ENCODE assay signal across 13 cellular contexts in the genomic region with DNA sequence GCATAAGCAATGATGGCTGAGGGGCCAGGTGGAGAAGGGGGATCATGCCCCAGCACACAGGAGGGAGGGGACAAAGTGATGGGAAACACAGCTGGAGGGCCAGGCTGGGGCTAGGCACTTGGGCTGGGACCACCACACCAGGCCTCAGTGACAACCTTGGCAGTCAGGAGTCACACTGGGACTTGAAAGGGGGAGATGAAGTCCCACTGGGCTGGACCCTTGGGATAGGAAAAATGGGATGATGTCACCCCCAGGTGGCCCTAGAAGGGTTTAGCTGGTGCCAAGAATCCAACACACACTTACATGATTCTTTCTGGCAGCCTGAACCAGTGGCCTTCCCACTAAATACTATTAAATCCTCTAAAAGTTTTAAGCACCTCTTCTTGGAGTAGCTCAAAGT. TPM values are rescaled to one million over a fixed set of nuclear protein-coding genes. Genes with fewer than 3 reads are reported as not detected.
DNase-seq lines count a peak whose midpoint lies in the region; ATAC-seq, FAIRE-seq and TF ChIP-seq lines count a peak whose summit lies in the region.
"Had no signal": no experiment of that assay in that cellular context is flagged by ENCODE, and none has a peak within 500 bp of the region (broad histone marks: within the 10 kb centered on the region; RNA-seq: fewer than 3 reads in every experiment).

No MANE protein-coding gene starts in this region.

- no peaks in the 10 kb centered on the region for H3K27me3 ChIP-seq in CD4-positive, alpha-beta memory T cell (ENCODE audit: insufficient read depth, low read length)
- no peaks in the 10 kb centered on the region for H3K27me3 ChIP-seq in HCT116 (ENCODE audit: insufficient read depth, low read length)
- H3K27me3 ChIP-seq in body of pancreas = no peaks in the 10 kb centered on the region
- H3K27me3 ChIP-seq: sigmoid colon had no signal

- no peak for TF ChIP-seq CTCF in HCT116 (IDR thresholded peaks at IDR 0.05 in 2 of 3, conservative IDR thresholded peaks at IDR 0.05 in 1 of 3; ENCODE audit: borderline replicate concordance in 1 of 3, insufficient read depth in 1 of 3, low read depth in 2 of 3, low read length in 2 of 3)
- TF ChIP-seq CTCF in body of pancreas (IDR thresholded peaks at IDR 0.05) = peak in 2 of 7 experiments; percentile 12 to 18

- DNase-seq in CD4-positive, alpha-beta memory T cell = no peak
- no peak for DNase-seq in HCT116 (ENCODE audit: low read depth, low spot score)
- no peak for DNase-seq in body of pancreas
- no peak for DNase-seq in naive thymus-derived CD8-positive, alpha-beta T cell
- DNase-seq in GM19239 (ENCODE audit: insufficient read length, low spot score) = no peak
- no peak for DNase-seq in RKO (ENCODE audit: low spot score)
- DNase-seq in NK-92 treated with Interleukin-12 subunit alpha and Interleukin-12 subunit beta, amount 100 ng/mL, for 24 hours (lab: John Stamatoyannopoulos, UW) = no peak
- DNase-seq: activated gamma-delta T cell, NCI-H2029, sigmoid colon had no signal

- ATAC-seq in HCT116 = 0 out of 2 replicates have a peak, but pooled peaks have one; percentile 35
- ATAC-seq in body of pancreas = peak; percentile 59
- ATAC-seq in naive thymus-derived CD8-positive, alpha-beta T cell = no peak
- no peak for ATAC-seq in HG02852 (IDR thresholded peaks at IDR 0.05; ENCODE audit: unreplicated experiment)

- peaks cover 37 to 82% (median 59%) of the 10 kb centered on the region in 4 donors for H3K4me1 Mint-ChIP-seq in CD4-positive, alpha-beta memory T cell
- peaks cover 38 to 86% (median 66%) of the 10 kb centered on the region in 4 donors for H3K4me1 Mint-ChIP-seq in naive thymus-derived CD8-positive, alpha-beta T cell

- no peak overlapping the region for H3K4me3 Mint-ChIP-seq in CD4-positive, alpha-beta memory T cell
- H3K4me3 Mint-ChIP-seq in naive thymus-derived CD8-positive, alpha-beta T cell = no peak overlapping the region

- H3K36me3 ChIP-seq in CD4-positive, alpha-beta memory T cell (ENCODE audit: insufficient read depth, low read length) = peaks cover 6% of the 10 kb centered on the region
- no peaks in the 10 kb centered on the region for H3K36me3 ChIP-seq in HCT116 (ENCODE audit: control insufficient read depth in 1 of 2, insufficient read depth in 2 of 2, low read length in 2 of 2)
- H3K36me3 ChIP-seq in body of pancreas (replicated peaks in 1 of 2; ENCODE audit: insufficient read depth in 1 of 2, low read depth in 2 of 2) = no peaks in the 10 kb centered on the region
- H3K36me3 ChIP-seq: sigmoid colon had no signal

- H2AFZ ChIP-seq in HCT116 (ENCODE audit: low read depth, low read length, poor library complexity, severe bottlenecking) = no peak overlapping the region

- no peaks in the 10 kb centered on the region for H3K9me2 ChIP-seq in HCT116 (ENCODE audit: insufficient read depth)

- intact Hi-C loops in CD4-positive, alpha-beta memory T cell (cut with micrococcal nuclease) = no loop called here
- intact Hi-C loops in HCT116 (cut with micrococcal nuclease) = no loop called here
- intact Hi-C loops in body of pancreas (cut with DNase I) = no loop called here

- RAD21 ChIA-PET in HCT116 (lab: Charles Lee; ENCODE audit: low non-redundant PET in 1 of 2, low total read pairs in 2 of 2, uncharacterized antibody in 2 of 2, unreplicated experiment in 2 of 2) = interaction anchor here in 1 of 2 experiments (0.6 kb wide), 1 partner anchor 241 kb away, joined by 4 read pairs; no protein-coding TSS in a partner anchor

- CTCF ChIA-PET in CD4-positive, alpha-beta memory T cell (lab: Charles Lee; ENCODE audit: partially characterized antibody) = interaction anchor here (0.7 to 1.2 kb wide), 2 partner anchors 8 to 16 kb away, joined by 3 read pairs; no protein-coding TSS in a partner anchor
- CTCF ChIA-PET in HCT116 (lab: Charles Lee) = interaction anchor here (1.0 to 1.4 kb wide), 2 partner anchors 144 to 167 kb away, joined by 4 to 7 read pairs; no protein-coding TSS in a partner anchor

- no peaks in the 10 kb centered on the region for H3K27me3 Mint-ChIP-seq in CD4-positive, alpha-beta memory T cell
- H3K27me3 Mint-ChIP-seq in naive thymus-derived CD8-positive, alpha-beta T cell = no peaks in the 10 kb centered on the region

- no peaks in the 10 kb centered on the region for H3K9me3 Mint-ChIP-seq in CD4-positive, alpha-beta memory T cell
- H3K9me3 Mint-ChIP-seq in naive thymus-derived CD8-positive, alpha-beta T cell = no peaks in the 10 kb centered on the region

- no peak overlapping the region for H3K4me2 ChIP-seq in HCT116 (ENCODE audit: low read length)

- no TSS peak for BruUV-seq in HCT116 (replicated peaks; lab: Mats Ljungman, UMichigan)

- TF ChIP-seq RAD21 in HCT116 (IDR thresholded peaks at IDR 0.05; ENCODE audit: low read depth) = peak; percentile 47

- H3K9ac ChIP-seq in HCT116 (ENCODE audit: low read length) = no peak overlapping the region

- TF ChIP-seq POLR2A in HCT116 (IDR thresholded peaks at IDR 0.05; ENCODE audit: borderline replicate concordance, extremely low read depth, insufficient read depth, insufficient read length) (no peak), body of pancreas (IDR thresholded peaks at IDR 0.05) (no peak)

- H3K4me1 ChIP-seq in CD4-positive, alpha-beta memory T cell (ENCODE audit: insufficient read depth, low read length) = peaks cover 45% of the 10 kb centered on the region
- peaks cover 0 to 16% of the 10 kb centered on the region in 2 experiments; a peak in 2 of 4 replicates for H3K4me1 ChIP-seq in HCT116 (ENCODE audit: control insufficient read depth in 1 of 2, insufficient read depth in 2 of 2, low read length in 2 of 2)
- peaks cover 11% of the 10 kb centered on the region for H3K4me1 ChIP-seq in body of pancreas

- no peak for FAIRE-seq in GM19239 (lab: Jason Lieb, UNC)
- FAIRE-seq: TTC549 had no signal

- H3K27ac Mint-ChIP-seq in CD4-positive, alpha-beta memory T cell = peak overlapping the region in 5 of 7 donors; percentile 8 to 46 (median 37)
- peak overlapping the region in 6 of 10 donors; percentile 53 to 89 (median 68) for H3K27ac Mint-ChIP-seq in naive thymus-derived CD8-positive, alpha-beta T cell

- peaks cover 8 to 12% of the 10 kb centered on the region in 2 donors for H3K36me3 Mint-ChIP-seq in CD4-positive, alpha-beta memory T cell
- H3K36me3 Mint-ChIP-seq in naive thymus-derived CD8-positive, alpha-beta T cell = peaks cover 0 to 33% (median 0%) of the 10 kb centered on the region in 3 donors

- POLR2A ChIA-PET in CD4-positive, alpha-beta memory T cell (lab: Charles Lee; ENCODE audit: partially characterized antibody) = no interaction called here
- POLR2A ChIA-PET in HCT116 (lab: Charles Lee) = no interaction called here
- POLR2A ChIA-PET in naive thymus-derived CD8-positive, alpha-beta T cell (lab: Charles Lee) = no interaction called here

- H3K4me3 ChIP-seq in CD4-positive, alpha-beta memory T cell (ENCODE audit: low read length in 2 of 2) = no peak overlapping the region
- H3K4me3 ChIP-seq in HCT116 (replicated peaks in 1 of 2; ENCODE audit: low read depth in 1 of 2, low read length in 2 of 2) = no peak overlapping the region
- no peak overlapping the region for H3K4me3 ChIP-seq in body of pancreas
- H3K4me3 ChIP-seq: sigmoid colon had no signal

- H3K9me3 ChIP-seq in CD4-positive, alpha-beta memory T cell (ENCODE audit: control insufficient read depth in 1 of 2, low read length in 2 of 2) = no peaks in the 10 kb centered on the region
- H3K9me3 ChIP-seq in HCT116 (ENCODE audit: control insufficient read depth in 1 of 2, insufficient read depth in 1 of 2, low read depth in 1 of 2, low read length in 2 of 2) (no peaks in the 10 kb centered on the region), body of pancreas (no peaks in the 10 kb centered on the region)
- H3K9me3 ChIP-seq: sigmoid colon had no signal

- H4K20me1 ChIP-seq in HCT116 (ENCODE audit: insufficient read depth) = no peaks in the 10 kb centered on the region

- no peak overlapping the region for H3K27ac ChIP-seq in CD4-positive, alpha-beta memory T cell (ENCODE audit: low read depth, low read length)
- no peak overlapping the region for H3K27ac ChIP-seq in HCT116 (ENCODE audit: low read depth, low read length)
- no peak overlapping the region for H3K27ac ChIP-seq in body of pancreas

- peaks cover 28% of the 10 kb centered on the region for H3K79me2 ChIP-seq in HCT116 (ENCODE audit: insufficient read depth, low read length)

TF ChIP-seq in HCT116, 20 proteins besides CTCF, POLR2A, EP300 and RAD21 (continues in another document):
- TF ChIP-seq ZFX (IDR thresholded peaks at IDR 0.05) = no peak
- TF ChIP-seq JUND (IDR thresholded peaks at IDR 0.05) = no peak
- TF ChIP-seq CBX3 (IDR thresholded peaks at IDR 0.05; ENCODE audit: low read depth) = no peak
- no peak for TF ChIP-seq EGR1 (IDR thresholded peaks at IDR 0.05; ENCODE audit: low read depth)
- TF ChIP-seq ELF1 (IDR thresholded peaks at IDR 0.05; ENCODE audit: borderline replicate concordance, low read depth) = no peak

RNA-seq across cellular contexts. Expression of a gene that starts 17.1 kb away (rescaled TPM):
- 10 to 100 TPM; 52.6 to 61.0 TPM for total RNA-seq in CD4-positive, alpha-beta memory T cell
- 10 to 100 TPM in 1 of 2 donors, 1 to 10 TPM in 1; 5.2 to 24.3 TPM for polyA plus RNA-seq in CD4-positive, alpha-beta memory T cell
- total RNA-seq in HCT116 (2021; ENCODE audit: unreplicated experiment) = 31.6 TPM
- 40.8 and 53.1 TPM in 2 replicates for polyA plus RNA-seq in HCT116 (2012)
- total RNA-seq in body of pancreas = 10 to 100 TPM; 28.8 to 73.2 TPM
- 10 to 100 TPM; 49.3 to 58.1 TPM for total RNA-seq in naive thymus-derived CD8-positive, alpha-beta T cell
- 10 to 100 TPM; 10.2 to 23.3 (median 11.1) TPM for polyA plus RNA-seq in naive thymus-derived CD8-positive, alpha-beta T cell

RNA-seq across cellular contexts. Expression of a gene that starts 45.2 kb away (rescaled TPM):
- not detected for total RNA-seq in CD4-positive, alpha-beta memory T cell
- polyA plus RNA-seq in CD4-positive, alpha-beta memory T cell = not detected
- total RNA-seq in HCT116 (2021; ENCODE audit: unreplicated experiment) (not detected), body of pancreas (not detected)
- polyA plus RNA-seq in HCT116 (2012) = not detected in 2 replicates
- total RNA-seq in naive thymus-derived CD8-positive, alpha-beta T cell = not detected
- not detected for polyA plus RNA-seq in naive thymus-derived CD8-positive, alpha-beta T cell
- total RNA-seq: OCI-LY7, sigmoid colon had no signal

RNA-seq across cellular contexts. Expression of a gene that starts 59.1 kb away (rescaled TPM):
- not detected for total RNA-seq in CD4-positive, alpha-beta memory T cell
- polyA plus RNA-seq in CD4-positive, alpha-beta memory T cell = not detected
- total RNA-seq in HCT116 (2021; ENCODE audit: unreplicated experiment) = 0.27 TPM
- polyA plus RNA-seq in HCT116 (2012) = 0.04 and 0.09 TPM in 2 replicates
- 10 to 100 TPM in 1 of 2 donors, 1 to 10 TPM in 1; 5.7 to 39.9 TPM for total RNA-seq in body of pancreas
- not detected for total RNA-seq in naive thymus-derived CD8-positive, alpha-beta T cell
- polyA plus RNA-seq in naive thymus-derived CD8-positive, alpha-beta T cell = not detected
- total RNA-seq: OCI-LY7 had no signal

Comparison
In these comparisons a context has a peak if more than half of its experiments do, and no peak if none do; other contexts are left out.
1. ATAC-seq: peak in HCT116 (single experiment) and body of pancreas (single experiment); none in naive thymus-derived CD8-positive, alpha-beta T cell (0 of 2) and HG02852 (single experiment).